Comparison of ENCODE assay signal across 18 cellular contexts in genomic region chr19:3455960-3456601, GRCh38. TPM values are rescaled to one million over a fixed set of nuclear protein-coding genes. Genes with fewer than 3 reads are reported as not detected.
"Had no signal": no experiment of that assay in that cellular context is flagged by ENCODE, and none has a peak within 500 bp of the region (broad histone marks: within the 10 kb centered on the region; RNA-seq: fewer than 3 reads in every experiment).

No MANE protein-coding gene starts in this region.

- H3K4me3 ChIP-seq: body of pancreas, lung had no signal

- ATAC-seq: body of pancreas; naive thymus-derived CD4-positive, alpha-beta T cell; sciatic nerve; T-helper 17 cell had no signal

- DNase-seq: activated B cell treated with CpG ODN at 0.5 μM for 24 hours; activated CD4-positive, alpha-beta T cell treated with anti-CD3 and anti-CD28 coated beads, Interleukin-2, amount 50 U/mL, for 1 hour; activated naive CD4-positive, alpha-beta T cell treated with anti-CD3 and anti-CD28 coated beads, Interleukin-2, amount 50 U/mL, for 16 hours; activated T-cell treated with anti-CD3 and anti-CD28 coated beads for 4 hours; body of pancreas; dermis blood vessel endothelial cell; erythroblast; immature natural killer cell; naive thymus-derived CD4-positive, alpha-beta T cell; nucleus accumbens; T-helper 17 cell had no signal

- H3K27me3 ChIP-seq: body of pancreas had no signal

- FAIRE-seq: TTC549 had no signal

- H3K9me3 ChIP-seq: body of pancreas had no signal

RNA-seq across cellular contexts. Expression of gene SMIM24, which starts 24.2 kb away (rescaled TPM):
- total RNA-seq: activated B cell treated with CpG ODN at 0.5 μM for 24 hours, dermis blood vessel endothelial cell, sciatic nerve, T-helper 17 cell had no signal
- polyA plus RNA-seq: naive thymus-derived CD4-positive, alpha-beta T cell had no signal

RNA-seq across cellular contexts. Expression of gene SMIM44, which starts 27.2 kb away (rescaled TPM):
- total RNA-seq: activated B cell treated with CpG ODN at 0.5 μM for 24 hours; activated CD8-positive, alpha-beta memory T cell treated with anti-CD3 and anti-CD28 coated beads for 36 hours; activated T-helper 2 cell treated with anti-CD3 and anti-CD28 coated beads, Interferon-gamma antibody, Interleukin-2, Interleukin-4, amounts not matched to agents 10 μg/mL and 5 μg/mL and 100 μg/mL, durations not matched to agents 14 hours and 24 hours and 36 hours; body of pancreas; dermis blood vessel endothelial cell; lung; naive thymus-derived CD4-positive, alpha-beta T cell; progenitor cell of endocrine pancreas; sciatic nerve; T-helper 17 cell had no signal
- polyA plus RNA-seq: immature natural killer cell; lung; naive thymus-derived CD4-positive, alpha-beta T cell; thymus had no signal
